Comparison of ENCODE assay signal across 8 cellular contexts in the genomic region with DNA sequence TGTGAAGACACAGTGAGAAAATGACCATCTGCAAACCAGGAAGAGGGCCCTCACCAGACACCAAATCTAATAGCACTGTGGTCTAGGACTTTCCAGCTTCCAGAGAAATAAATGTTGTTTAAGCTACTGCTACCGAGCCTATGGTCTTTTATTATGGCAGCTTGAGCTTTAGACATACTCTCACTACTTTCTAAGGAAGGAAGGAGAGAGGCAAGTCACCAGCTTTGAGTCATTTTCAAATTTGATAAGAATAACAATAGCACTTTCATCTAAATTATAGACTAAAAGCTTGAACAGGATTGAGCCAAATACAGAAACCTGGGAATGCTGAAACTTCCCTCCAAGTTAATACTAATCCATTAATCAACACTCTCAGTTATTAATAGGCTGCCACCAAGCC.
"Had no signal": no experiment of that assay in that cellular context is flagged by ENCODE, and none has a peak within 500 bp of the region (broad histone marks: within the 10 kb centered on the region; RNA-seq: fewer than 3 reads in every experiment).

No MANE protein-coding gene starts in this region.

- H3K4me3 ChIP-seq: GM23248, GM23338, HAP-1 had no signal

- H3K9ac ChIP-seq: GM23248 had no signal

- H3K4me3 Mint-ChIP-seq: GM23338, H9 had no signal

- DNase-seq: GOT3, H7, H9, HCEC 1CT had no signal

- H2AFZ ChIP-seq: GM23248, GM23338 had no signal

- H3K9me3 ChIP-seq: HAP-1 had no signal

- H3K27ac Mint-ChIP-seq: GM23338, H9 had no signal

- FAIRE-seq: H1 had no signal

- H3K36me3 ChIP-seq: HAP-1 had no signal

- H3K27ac ChIP-seq: GM23248 had no signal

- H3K9me3 Mint-ChIP-seq: GM23338, H9 had no signal

- H3K4me2 ChIP-seq: GM23338 had no signal

- H3K4me1 ChIP-seq: HAP-1 had no signal
